In the genomic region with DNA sequence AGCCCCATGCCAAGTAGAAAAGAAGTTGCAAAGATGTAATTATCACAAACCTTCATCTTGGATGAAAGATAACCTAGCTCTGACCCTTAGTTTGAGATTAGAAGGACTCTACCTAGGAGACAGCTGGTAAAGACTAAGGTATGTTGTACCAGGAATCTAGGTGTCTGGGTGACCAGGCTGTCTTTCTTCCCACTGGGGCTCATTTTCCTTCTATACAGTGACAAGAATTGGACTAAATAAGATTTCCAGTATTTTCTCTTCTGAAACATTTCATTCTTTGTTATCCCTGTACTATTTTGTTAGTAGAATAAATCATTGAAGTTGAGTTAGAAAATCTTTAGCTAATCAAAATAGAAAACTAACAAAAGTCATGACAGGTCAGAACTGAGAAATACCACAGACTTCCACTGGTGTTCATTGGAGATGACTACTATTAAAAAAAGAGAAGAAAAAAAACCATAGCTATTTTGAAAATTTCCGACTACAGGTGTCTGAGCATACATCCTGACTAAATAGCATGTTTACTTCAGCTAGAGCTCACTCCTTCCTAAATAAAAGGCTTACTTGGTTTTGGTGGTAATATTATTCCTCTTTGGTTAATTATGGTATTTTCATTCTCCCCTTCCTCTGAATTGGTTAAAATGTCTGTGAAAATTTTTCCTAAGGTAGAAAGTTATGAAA, we compare ENCODE assay signal across 10 cellular contexts. TPM values are rescaled to one million over a fixed set of nuclear protein-coding genes. Genes with fewer than 3 reads are reported as not detected.
DNase-seq lines count a peak whose midpoint lies in the region; ATAC-seq and TF ChIP-seq lines count a peak whose summit lies in the region.
"Had no signal": no experiment of that assay in that cellular context is flagged by ENCODE, and none has a peak within 500 bp of the region (broad histone marks: within the 10 kb centered on the region; RNA-seq: fewer than 3 reads in every experiment).

No MANE protein-coding gene starts in this region.

- no peaks in the 10 kb centered on the region for H3K27me3 Mint-ChIP-seq in activated CD4-positive, alpha-beta T cell treated with anti-CD3 and anti-CD28 coated beads, Interleukin-2, amount 10 ng/mL, durations not matched to agents 7 days and 5 days
- H3K27me3 Mint-ChIP-seq in T-helper 17 cell = no peaks in the 10 kb centered on the region

- H3K9ac ChIP-seq in subcutaneous abdominal adipose tissue (ENCODE audit: low read length in 5 of 5) = no peak overlapping the region

- H3K36me3 Mint-ChIP-seq in activated CD4-positive, alpha-beta T cell treated with anti-CD3 and anti-CD28 coated beads, Interleukin-2, amount 10 ng/mL, durations not matched to agents 7 days and 5 days (ENCODE audit: low read depth) = peaks cover 78% of the 10 kb centered on the region
- H3K36me3 Mint-ChIP-seq in T-helper 17 cell (ENCODE audit: low read depth) = peaks cover 6% of the 10 kb centered on the region

- DNase-seq in activated CD4-positive, alpha-beta T cell treated with anti-CD3 and anti-CD28 coated beads, Interleukin-2, amount 10 ng/mL, durations not matched to agents 7 days and 5 days = no peak
- no peak for DNase-seq in activated CD4-positive, alpha-beta T cell treated with anti-CD3 and anti-CD28 coated beads, Interleukin-2, amount 50 U/mL, for 48 hours
- DNase-seq in T-helper 17 cell (no peak), foreskin keratinocyte (no peak), SIG-M5 (lab: John Stamatoyannopoulos, UW) (no peak), GM03348 (ENCODE audit: low spot score) (no peak)
- DNase-seq: activated effector memory CD4-positive, alpha-beta T cell treated with Interleukin-2 at 50 U/mL for 16 hours had no signal

- peak; percentile 16 for ATAC-seq in T-helper 17 cell
- no peak for ATAC-seq in foreskin keratinocyte
- ATAC-seq in activated CD4-positive, CD25-positive, alpha-beta regulatory T cell treated with anti-CD3 and anti-CD28 coated beads, Interleukin-2, amount 50 U/mL, for 24 hours = no peak
- ATAC-seq: Panc1 had no signal

- H3K27me3 ChIP-seq in foreskin keratinocyte = no peaks in the 10 kb centered on the region
- no peaks in the 10 kb centered on the region for H3K27me3 ChIP-seq in subcutaneous abdominal adipose tissue (ENCODE audit: control insufficient read depth in 5 of 5, insufficient read depth in 4 of 5, low read length in 5 of 5)

- H3K27ac ChIP-seq in foreskin keratinocyte (peak overlapping the region; percentile 8), subcutaneous abdominal adipose tissue (ENCODE audit: low read depth, low read length) (peak overlapping the region; percentile 92)

- TF ChIP-seq CTCF in foreskin keratinocyte (conservative IDR thresholded peaks at IDR 0.05) = no peak

- CTCF ChIA-PET in activated CD4-positive, alpha-beta T cell treated with anti-CD3 and anti-CD28 coated beads, Interleukin-2, amount 10 ng/mL, durations not matched to agents 7 days and 5 days (lab: Charles Lee) = interaction anchor here (1.0 to 2.4 kb wide), 8 partner anchors 9 to 77 kb away, joined by 4 to 10 read pairs (median 6); partner anchors contain the start of gene TGFBR2

- peak overlapping the region; percentile 66 for H3K4me3 Mint-ChIP-seq in activated CD4-positive, alpha-beta T cell treated with anti-CD3 and anti-CD28 coated beads, Interleukin-2, amount 10 ng/mL, durations not matched to agents 7 days and 5 days
- peak overlapping the region; percentile 63 for H3K4me3 Mint-ChIP-seq in T-helper 17 cell

- no peaks in the 10 kb centered on the region for H3K9me3 ChIP-seq in T-helper 17 cell (ENCODE audit: control insufficient read depth, low read length, poor library complexity, severe bottlenecking)
- H3K9me3 ChIP-seq in subcutaneous abdominal adipose tissue (ENCODE audit: control insufficient read depth in 5 of 5, low read length in 5 of 5) = no peaks in the 10 kb centered on the region

- POLR2A ChIA-PET in activated CD4-positive, alpha-beta T cell treated with anti-CD3 and anti-CD28 coated beads, Interleukin-2, amount 10 ng/mL, durations not matched to agents 7 days and 5 days (lab: Charles Lee) = interaction anchor here (0.7 to 1.2 kb wide), 6 partner anchors 10 to 51 kb away, joined by 3 to 11 read pairs (median 6); partner anchors contain the start of gene TGFBR2

- peaks cover 5% of the 10 kb centered on the region for H3K9me3 Mint-ChIP-seq in activated CD4-positive, alpha-beta T cell treated with anti-CD3 and anti-CD28 coated beads, Interleukin-2, amount 10 ng/mL, durations not matched to agents 7 days and 5 days

- H3K4me1 ChIP-seq in foreskin keratinocyte (peaks cover 43% of the 10 kb centered on the region), subcutaneous abdominal adipose tissue (ENCODE audit: control insufficient read depth in 5 of 5, insufficient read depth in 5 of 5, low read length in 5 of 5) (peaks cover 3 to 87% (median 77%) of the 10 kb centered on the region in 5 donors)

- H3K4me3 ChIP-seq in subcutaneous abdominal adipose tissue (ENCODE audit: low read depth in 1 of 5, low read length in 5 of 5) = no peak overlapping the region

- peak overlapping the region; percentile 86 for H3K27ac Mint-ChIP-seq in activated CD4-positive, alpha-beta T cell treated with anti-CD3 and anti-CD28 coated beads, Interleukin-2, amount 10 ng/mL, durations not matched to agents 7 days and 5 days
- H3K27ac Mint-ChIP-seq in T-helper 17 cell = peak overlapping the region; percentile 99

- peaks cover 93% of the 10 kb centered on the region for H3K4me1 Mint-ChIP-seq in activated CD4-positive, alpha-beta T cell treated with anti-CD3 and anti-CD28 coated beads, Interleukin-2, amount 10 ng/mL, durations not matched to agents 7 days and 5 days
- H3K4me1 Mint-ChIP-seq in T-helper 17 cell = peaks cover 74% of the 10 kb centered on the region

- no peaks in the 10 kb centered on the region for H3K36me3 ChIP-seq in subcutaneous abdominal adipose tissue (ENCODE audit: control insufficient read depth in 5 of 5, insufficient read depth in 5 of 5, low read length in 5 of 5)

RNA-seq across cellular contexts. Expression of gene TGFBR2, which starts 10.1 kb away (rescaled TPM):
- total RNA-seq in activated CD4-positive, alpha-beta T cell treated with anti-CD3 and anti-CD28 coated beads, Interleukin-2, amount 10 ng/mL, durations not matched to agents 7 days and 5 days = 10 to 100 TPM; 74.4 to 77.8 TPM
- total RNA-seq in T-helper 17 cell = 10 to 100 TPM; 58.4 to 74.5 TPM
- 125 TPM in 2 replicates for total RNA-seq in foreskin keratinocyte
- 38.6 and 47.4 TPM in 2 replicates for polyA plus RNA-seq in foreskin keratinocyte
